Comparison of ENCODE assay signal across 19 cellular contexts in the genomic region with DNA sequence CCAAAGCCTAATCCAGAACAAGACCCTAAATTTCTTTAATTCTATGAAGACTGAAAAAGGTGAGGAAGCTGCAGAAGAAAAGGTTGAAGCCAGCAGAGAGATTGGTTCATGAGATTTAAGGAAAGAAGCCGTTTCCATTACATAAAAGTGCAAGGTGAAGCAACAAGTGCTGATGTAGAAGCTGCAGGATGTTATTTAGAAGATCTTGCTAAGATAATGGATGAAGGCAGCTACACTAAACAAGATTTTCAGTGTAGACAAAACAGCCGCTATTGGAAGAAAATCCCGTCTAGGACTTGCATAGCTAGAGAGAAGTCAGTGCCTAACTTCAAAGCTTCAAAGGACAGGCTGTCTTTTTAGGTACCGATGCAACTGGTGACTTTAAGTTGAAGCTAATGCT.
"Had no signal": no experiment of that assay in that cellular context is flagged by ENCODE, and none has a peak within 500 bp of the region (broad histone marks: within the 10 kb centered on the region; RNA-seq: fewer than 3 reads in every experiment).

No MANE protein-coding gene starts in this region.

- ATAC-seq: body of pancreas; gastrocnemius medialis; lower lobe of right lung; stimulated activated naive CD8-positive, alpha-beta T cell treated with anti-CD3 and anti-CD28 coated beads, Interleukin-15, amount 100 ng/mL, for 72 hours had no signal

- H3K36me3 Mint-ChIP-seq: mesothelial cell of epicardium had no signal

- H3K27ac Mint-ChIP-seq: mesothelial cell of epicardium, progenitor cell of endocrine pancreas had no signal

- H3K27me3 ChIP-seq: body of pancreas, colonic mucosa, gastrocnemius medialis, suprapubic skin, transverse colon, vagina had no signal

- H3K36me3 ChIP-seq: colonic mucosa, gastrocnemius medialis, lower lobe of right lung, suprapubic skin, transverse colon, vagina had no signal

- H3K27ac ChIP-seq: body of pancreas, colonic mucosa, gastrocnemius medialis, lower lobe of right lung, suprapubic skin, transverse colon, vagina had no signal

- H3K9me3 ChIP-seq: body of pancreas, colonic mucosa, gastrocnemius medialis, lower lobe of right lung, transverse colon, vagina had no signal

- H3K4me1 Mint-ChIP-seq: mesothelial cell of epicardium, neural crest cell had no signal

- DNase-seq: activated CD4-positive, alpha-beta T cell treated with anti-CD3 and anti-CD28 coated beads, Interleukin-2, amount 50 U/mL, for 4 hours; activated gamma-delta T cell treated with Interleukin-2 at 50 U/mL for 16 hours; activated T-cell treated with anti-CD3 and anti-CD28 coated beads, Interleukin-2, amount 50 U/mL, for 48 hours; body of pancreas; caudate nucleus; colonic mucosa; gastrocnemius medialis; head of caudate nucleus; lower lobe of right lung; stimulated activated CD4-positive, alpha-beta T cell treated with anti-CD3 and anti-CD28 coated beads, Interleukin-12 subunit alpha, Interleukin-12 subunit beta, amount 100 ng/mL, for 4 hours; stimulated activated CD4-positive, alpha-beta T cell treated with anti-CD3 and anti-CD28 coated beads, Interleukin-1b, Interleukin-23, amount 100 ng/mL, for 48 hours; stimulated activated naive CD8-positive, alpha-beta T cell treated with anti-CD3 and anti-CD28 coated beads, Interleukin-15, amount 100 ng/mL, for 72 hours; T1000; transverse colon had no signal

- H3K4me3 ChIP-seq: body of pancreas, colonic mucosa, gastrocnemius medialis, lower lobe of right lung, suprapubic skin, transverse colon, vagina had no signal

- H3K27me3 Mint-ChIP-seq: progenitor cell of endocrine pancreas; stimulated activated naive CD8-positive, alpha-beta T cell treated with anti-CD3 and anti-CD28 coated beads, Interleukin-15, amount 100 ng/mL, for 72 hours had no signal

- H3K4me1 ChIP-seq: body of pancreas, colonic mucosa, gastrocnemius medialis, lower lobe of right lung, suprapubic skin, transverse colon, vagina had no signal

- H3K4me3 Mint-ChIP-seq: mesothelial cell of epicardium; neural crest cell; stimulated activated naive CD8-positive, alpha-beta T cell treated with anti-CD3 and anti-CD28 coated beads, Interleukin-15, amount 100 ng/mL, for 72 hours had no signal
